8 cellular contexts compared by ENCODE assay signal in genomic region chr2:241804326-241805276, GRCh38. TPM values are rescaled to one million over a fixed set of nuclear protein-coding genes. Genes with fewer than 3 reads are reported as not detected.
DNase-seq lines count a peak whose midpoint lies in the region; ATAC-seq and TF ChIP-seq lines count a peak whose summit lies in the region.

No MANE protein-coding gene starts in this region.

- H3K36me3 ChIP-seq in adrenal gland (replicated peaks in 1 of 2) (no peaks in the 10 kb centered on the region), left lung (no peaks in the 10 kb centered on the region), upper lobe of right lung (no peaks in the 10 kb centered on the region)

- intact Hi-C loops in adrenal gland (cut with DNase I) (no loop called here), left lung (cut with DNase I) (no loop called here), upper lobe of right lung (cut with DNase I) (no loop called here)

- peaks cover 19% of the 10 kb centered on the region for H3K27me3 ChIP-seq in adrenal gland
- H3K27me3 ChIP-seq in left lung = peaks cover 16 to 45% of the 10 kb centered on the region in 2 donors
- peaks cover 25% of the 10 kb centered on the region for H3K27me3 ChIP-seq in upper lobe of right lung

- H3K4me3 ChIP-seq in adrenal gland (peak overlapping the region in 1 of 4 donors; percentile 51), left lung (peak overlapping the region in 1 of 2 donors; percentile 31), upper lobe of right lung (peak overlapping the region; percentile 41)

- no peak for TF ChIP-seq CTCF in adrenal gland (IDR thresholded peaks at IDR 0.05)
- TF ChIP-seq CTCF in left lung (IDR thresholded peaks at IDR 0.05) = no peak
- no peak for TF ChIP-seq CTCF in upper lobe of right lung (IDR thresholded peaks at IDR 0.05)

- WGBS in adrenal gland, 4 donors = 23 to 54% (median 24%) methylated on average over 12 to 36 of the region's 37 CpGs

- DNase-seq in NCI-H1105 treated with DMSO at 0.1 percent for 48 hours (lab: John Stamatoyannopoulos, UW) (peak; percentile 3), NCI-H1105 (lab: John Stamatoyannopoulos, UW) (no peak), NAMALWA (ENCODE audit: low spot score) (peak; percentile 46), adrenal gland (peak in 5 of 7 donors; percentile 17 to 62 (median 45)), left lung (peak; percentile 29 to 70), upper lobe of right lung (peak; percentile 61)

- H3K4me1 ChIP-seq in adrenal gland (replicated peaks in 1 of 2) (peaks cover 19 to 21% of the 10 kb centered on the region in 2 donors), left lung (peaks cover 0 to 16% of the 10 kb centered on the region in 2 donors), upper lobe of right lung (peaks cover 6% of the 10 kb centered on the region)

- no peak for ATAC-seq in left lung
- ATAC-seq in upper lobe of right lung = peak; percentile 7
- no peak for ATAC-seq in GM19467 (IDR thresholded peaks at IDR 0.05; ENCODE audit: unreplicated experiment)
- ATAC-seq in GM21390 (IDR thresholded peaks at IDR 0.05; ENCODE audit: unreplicated experiment) = no peak

- H3K27ac ChIP-seq in adrenal gland (peak overlapping the region in 1 of 5 donors; percentile 42), left lung (no peak overlapping the region), upper lobe of right lung (no peak overlapping the region)

- no peak for TF ChIP-seq POLR2A in adrenal gland (IDR thresholded peaks at IDR 0.05)

- H3K9me3 ChIP-seq in adrenal gland (replicated peaks in 1 of 3) = no peaks in the 10 kb centered on the region
- H3K9me3 ChIP-seq in left lung = no peaks in the 10 kb centered on the region
- no peaks in the 10 kb centered on the region for H3K9me3 ChIP-seq in upper lobe of right lung

RNA-seq across cellular contexts. Expression of gene NEU4, which starts 4.4 kb away (rescaled TPM):
- total RNA-seq in adrenal gland (1 to 10 TPM in 2 of 8 donors, under 1 TPM in 4, not detected in 2; 0.28 to 2.3 (median 0.47) TPM), left lung (under 1 TPM in 1 of 2 donors, not detected in 1; 0.24 TPM), upper lobe of right lung (0.23 TPM)
- 1 to 10 TPM in 1 of 3 donors, under 1 TPM in 1, not detected in 1; 0.17 to 1.3 TPM for polyA plus RNA-seq in adrenal gland

RNA-seq across cellular contexts. Expression of gene GAL3ST2, which starts 28.0 kb away (rescaled TPM):
- 1 to 10 TPM in 2 of 8 donors, under 1 TPM in 4, not detected in 2; 0.25 to 1.8 (median 0.84) TPM for total RNA-seq in adrenal gland
- under 1 TPM in 1 of 3 donors, not detected in 2; 0.16 TPM for polyA plus RNA-seq in adrenal gland
- not detected for total RNA-seq in left lung
- not detected for total RNA-seq in upper lobe of right lung

RNA-seq across cellular contexts. Expression of gene PDCD1, which starts 54.1 kb away (rescaled TPM):
- total RNA-seq in adrenal gland (under 1 TPM in 6 of 8 donors, not detected in 2; 0.23 to 0.84 (median 0.32) TPM), left lung (1 to 10 TPM; 1.1 TPM), upper lobe of right lung (1.8 TPM)
- 1 to 10 TPM in 1 of 3 donors, under 1 TPM in 1, not detected in 1; 0.81 to 2.0 TPM for polyA plus RNA-seq in adrenal gland
